Comparison of ENCODE assay signal across 8 cellular contexts in genomic region chr5:157743163-157744054, GRCh38. TPM values are rescaled to one million over a fixed set of nuclear protein-coding genes. Genes with fewer than 3 reads are reported as not detected.
DNase-seq lines count a peak whose midpoint lies in the region; ATAC-seq and TF ChIP-seq lines count a peak whose summit lies in the region.

Gene LSM11, plus strand, starts transcription at chr5:157743712. Its CDS starts 39 bp downstream, at chr5:157743751.

- no peaks in the 10 kb centered on the region for H3K9me3 Mint-ChIP-seq in CD4-positive, alpha-beta memory T cell

- peak within 1 kb of the TSS; percentile 62 to 96 (median 94) for H3K27ac Mint-ChIP-seq in CD4-positive, alpha-beta memory T cell

- no peaks in the 10 kb centered on the region for H3K27me3 Mint-ChIP-seq in CD4-positive, alpha-beta memory T cell

- H3K4me1 Mint-ChIP-seq in CD4-positive, alpha-beta memory T cell, result peaks cover 19 to 34% (median 28%) of the 10 kb centered on the region in 4 donors

- peak; percentile 91 for ATAC-seq in GM19372 (IDR thresholded peaks at IDR 0.05; ENCODE audit: low read depth, unreplicated experiment)
- peak; percentile 87 for ATAC-seq in HG03520 (IDR thresholded peaks at IDR 0.05; ENCODE audit: unreplicated experiment)
- ATAC-seq in lung (ENCODE audit: insufficient read depth, low FRiP score), result peak; percentile 100

- H3K4me1 ChIP-seq in CD4-positive, alpha-beta memory T cell (ENCODE audit: insufficient read depth, low read length), result peaks cover 18% of the 10 kb centered on the region
- peaks cover 5 to 8% of the 10 kb centered on the region in 2 donors for H3K4me1 ChIP-seq in lung (ENCODE audit: control insufficient read depth in 2 of 2, insufficient read depth in 2 of 2, low read length in 2 of 2)

- peaks cover 4 to 6% of the 10 kb centered on the region in 2 donors for H3K36me3 Mint-ChIP-seq in CD4-positive, alpha-beta memory T cell

- H3K4me3 ChIP-seq in CD4-positive, alpha-beta memory T cell (ENCODE audit: low read length in 2 of 2), result peak within 1 kb of the TSS; percentile 50 to 63
- H3K4me3 ChIP-seq in dorsolateral prefrontal cortex, result peak within 1 kb of the TSS; percentile 52 to 90 (median 78)
- peak within 1 kb of the TSS; percentile 83 for H3K4me3 ChIP-seq in lung

- TF ChIP-seq CTCF in dorsolateral prefrontal cortex (IDR thresholded peaks at IDR 0.05 in 54 of 56, conservative IDR thresholded peaks at IDR 0.05 in 2 of 56; ENCODE audit: low read depth in 1 of 56, partially characterized antibody in 56 of 56) (peak in 55 of 56 donors; percentile 86 to 100 (median 100)), lung (IDR thresholded peaks at IDR 0.05; ENCODE audit: control extremely low read depth, extremely low read depth) (peak; percentile 99)

- H3K36me3 ChIP-seq in CD4-positive, alpha-beta memory T cell (ENCODE audit: insufficient read depth, low read length), result peaks cover 7% of the 10 kb centered on the region
- peaks cover 0 to 4% of the 10 kb centered on the region in 2 donors for H3K36me3 ChIP-seq in lung (ENCODE audit: control insufficient read depth in 2 of 2, insufficient read depth in 2 of 2, low read length in 2 of 2)

- intact Hi-C loops in CD4-positive, alpha-beta memory T cell (cut with micrococcal nuclease), result loop anchor here (1.0 to 5.0 kb wide), 10 partner anchors 12 to 600 kb away; partner anchors contain the start of gene THG1L
- intact Hi-C loops in dorsolateral prefrontal cortex (cut with DNase I), result loop anchor here (2.0 to 10.0 kb wide), 6 partner anchors 311 to 599 kb away; partner anchors contain the start of gene MED7 (in 1 of the 2)

- CTCF ChIA-PET in CD4-positive, alpha-beta memory T cell (lab: Charles Lee; ENCODE audit: partially characterized antibody), result interaction anchor here (0.6 to 5.1 kb wide), 77 partner anchors 8 to 1669 kb away, joined by 3 to 101 read pairs (median 4); partner anchors contain the start of genes MED7, SOX30 and THG1L

- DNase-seq in CD4-positive, alpha-beta memory T cell, result peak; percentile 85 to 94 (median 88)
- DNase-seq in NCI-H748 (lab: John Stamatoyannopoulos, UW; ENCODE audit: unreplicated experiment) (peak; percentile 88), dorsolateral prefrontal cortex (peak; percentile 76 to 91 (median 84)), lung (ENCODE audit: low spot score) (peak; percentile 89)
- peak; percentile 89 to 92 for DNase-seq in activated CD4-positive, alpha-beta T cell treated with anti-CD3 and anti-CD28 coated beads, Interleukin-2, amount 50 U/mL, for 48 hours
- DNase-seq in stimulated activated CD4-positive, alpha-beta T cell treated with anti-CD3 and anti-CD28 coated beads, TNF-alpha, amount 100 ng/mL, for 24 hours (ENCODE audit: low read depth in 3 of 3), result peak; percentile 82 to 89 (median 87)

- POLR2A ChIA-PET in CD4-positive, alpha-beta memory T cell (lab: Charles Lee; ENCODE audit: partially characterized antibody), result interaction anchor here (0.6 to 3.0 kb wide), 15 partner anchors 11 to 601 kb away, joined by 3 to 31 read pairs (median 4); partner anchors contain the start of genes MED7 and THG1L

- peak within 1 kb of the TSS; percentile 45 for H3K27ac ChIP-seq in CD4-positive, alpha-beta memory T cell (ENCODE audit: low read depth, low read length)
- H3K27ac ChIP-seq in dorsolateral prefrontal cortex (peak within 1 kb of the TSS in 50 of 59 donors; percentile 12 to 87 (median 62)), lung (ENCODE audit: low read depth in 1 of 2, low read length in 1 of 2) (peak within 1 kb of the TSS in 1 of 2 donors; percentile 80)

- H3K4me3 Mint-ChIP-seq in CD4-positive, alpha-beta memory T cell, result peak within 1 kb of the TSS; percentile 93 to 98 (median 96)

- H3K9me3 ChIP-seq in CD4-positive, alpha-beta memory T cell (ENCODE audit: control insufficient read depth in 1 of 2, low read length in 2 of 2), result no peaks in the 10 kb centered on the region
- H3K9me3 ChIP-seq in lung (ENCODE audit: control insufficient read depth in 2 of 2, insufficient read depth in 1 of 2, low read length in 1 of 2), result no peaks in the 10 kb centered on the region

- no peaks in the 10 kb centered on the region for H3K27me3 ChIP-seq in CD4-positive, alpha-beta memory T cell (ENCODE audit: insufficient read depth, low read length)
- no peaks in the 10 kb centered on the region for H3K27me3 ChIP-seq in dorsolateral prefrontal cortex
- H3K27me3 ChIP-seq in lung (ENCODE audit: control insufficient read depth, insufficient read depth), result no peaks in the 10 kb centered on the region

- WGBS in lung, 2 donors, result 0% methylated on average over 33 to 80 of the region's 80 CpGs

RNA-seq across cellular contexts. Expression of gene LSM11, which starts in this region (rescaled TPM):
- total RNA-seq in CD4-positive, alpha-beta memory T cell, result 1 to 10 TPM; 4.4 to 4.8 TPM
- 1 to 10 TPM in 1 of 2 donors, under 1 TPM in 1; 0.57 to 1.0 TPM for polyA plus RNA-seq in CD4-positive, alpha-beta memory T cell
- 10 to 100 TPM in 115 of 120 experiments, 1 to 10 TPM in 5; 6.5 to 28.4 (median 16.7) TPM for total RNA-seq in dorsolateral prefrontal cortex
- total RNA-seq in lung, result 1 to 10 TPM; 2.4 to 7.0 TPM
- 1 to 10 TPM in 1 of 2 donors, under 1 TPM in 1; 0.93 to 1.2 TPM for polyA plus RNA-seq in lung
